Comparison of ENCODE assay signal across 8 cellular contexts in genomic region chr3:66378256-66378655, GRCh38.
DNase-seq lines count a peak whose midpoint lies in the region; TF ChIP-seq lines count a peak whose summit lies in the region.

No MANE protein-coding gene starts in this region.

- TF ChIP-seq CTCF in 22Rv1 (IDR thresholded peaks at IDR 0.05) (peak; percentile 74), GM20000 (IDR thresholded peaks at IDR 0.05; ENCODE audit: extremely low read depth, missing control alignments) (peak; percentile 56)

- DNase-seq in GM20000 (ENCODE audit: low spot score) = no peak
- DNase-seq in activated CD4-positive, alpha-beta T cell treated with anti-CD3 and anti-CD28 coated beads for 48 hours = peak; percentile 52
- peak; percentile 14 to 39 for DNase-seq in erythroblast (lab: John Stamatoyannopoulos, UW)
- DNase-seq in stimulated activated CD4-positive, alpha-beta T cell treated with anti-CD3 and anti-CD28 coated beads, Interleukin-2, amount 100 ng/mL, for 48 hours = peak; percentile 24 to 44
- no peak for DNase-seq in NCI-H187 treated with DMSO at 0.1 percent for 48 hours (lab: John Stamatoyannopoulos, UW)
- no peak for DNase-seq in NCI-H1105 treated with DMSO at 0.1 percent for 48 hours (lab: John Stamatoyannopoulos, UW)
- DNase-seq in cortex of kidney (lab: John Stamatoyannopoulos, UW) = no peak

- TF ChIP-seq POLR2A in erythroblast (IDR thresholded peaks at IDR 0.05; ENCODE audit: low read length) = no peak

- no peak overlapping the region for H3K27ac ChIP-seq in 22Rv1

Comparison
In these comparisons a context has a peak if more than half of its experiments do, and no peak if none do; other contexts are left out.
1. DNase-seq: peak in activated CD4-positive, alpha-beta T cell treated with anti-CD3 and anti-CD28 coated beads for 48 hours (single experiment), erythroblast (2 of 2) and stimulated activated CD4-positive, alpha-beta T cell treated with anti-CD3 and anti-CD28 coated beads, Interleukin-2, amount 100 ng/mL, for 48 hours (2 of 2); none in GM20000 (single experiment), NCI-H187 treated with DMSO at 0.1 percent for 48 hours (single experiment), NCI-H1105 treated with DMSO at 0.1 percent for 48 hours (single experiment) and cortex of kidney (single experiment).